In the genomic region with DNA sequence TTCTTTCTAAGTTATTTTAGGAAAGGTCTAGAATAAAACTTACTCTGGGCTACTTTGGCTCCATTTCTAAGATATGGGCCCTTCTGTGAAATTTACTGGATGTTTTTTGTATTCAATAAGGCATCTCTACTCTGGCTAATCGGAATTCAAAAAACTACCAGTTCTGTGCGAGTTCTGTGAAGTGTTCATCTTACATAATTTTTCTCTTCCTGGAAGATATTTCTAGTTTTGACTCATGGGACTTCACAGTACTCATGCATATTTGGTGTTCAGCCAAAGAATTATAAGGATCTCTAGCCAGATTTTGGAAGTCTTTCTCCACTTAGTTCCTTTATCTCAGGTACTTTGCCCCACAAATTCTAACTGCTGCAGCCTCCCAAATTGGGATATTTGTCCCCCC, we compare ENCODE assay signal across 10 cellular contexts. TPM values are rescaled to one million over a fixed set of nuclear protein-coding genes. Genes with fewer than 3 reads are reported as not detected.
DNase-seq lines count a peak whose midpoint lies in the region; ATAC-seq and TF ChIP-seq lines count a peak whose summit lies in the region.
"Had no signal": no experiment of that assay in that cellular context is flagged by ENCODE, and none has a peak within 500 bp of the region (broad histone marks: within the 10 kb centered on the region; RNA-seq: fewer than 3 reads in every experiment).

No MANE protein-coding gene starts in this region.

- peaks cover 42% of the 10 kb centered on the region for H3K4me1 Mint-ChIP-seq in chondrocyte (ENCODE audit: low read depth)

- intact Hi-C loops in IMR-90 (cut with micrococcal nuclease): no loop called here

- H3K4me3 Mint-ChIP-seq in chondrocyte (ENCODE audit: unreplicated experiment): no peak overlapping the region

- DNase-seq in EL (peak; percentile 64), IMR-90 (peak; percentile 72), chondrocyte (ENCODE audit: low spot score) (no peak), NCI-H146 (lab: John Stamatoyannopoulos, UW) (no peak), iPS-NIHi11 (ENCODE audit: low spot score) (no peak), NCI-H1436 (lab: John Stamatoyannopoulos, UW) (no peak)
- DNase-seq: activated CD4-positive, alpha-beta T cell treated with anti-CD3 and anti-CD28 coated beads for 4 hours had no signal

- no peak overlapping the region for H2AFZ ChIP-seq in IMR-90 (replicated peaks; ENCODE audit: low read length, poor library complexity)
- H2AFZ ChIP-seq: hepatocyte had no signal

- no peak overlapping the region for H2BK20ac ChIP-seq in IMR-90 (ENCODE audit: low read depth, low read length)

- no peak overlapping the region for H3K56ac ChIP-seq in IMR-90 (ENCODE audit: extremely low read depth, insufficient read depth, low read length)

- H3K36me3 Mint-ChIP-seq in chondrocyte (ENCODE audit: low read depth): no peaks in the 10 kb centered on the region

- TF ChIP-seq CTCF in IMR-90 (conservative IDR thresholded peaks at IDR 0.05; ENCODE audit: low read depth, low read length) (no peak), chondrocyte (IDR thresholded peaks at IDR 0.05) (no peak)

- H3K4me1 ChIP-seq in IMR-90 (ENCODE audit: control insufficient read depth, insufficient read depth, low read length) (no peaks in the 10 kb centered on the region), rectal smooth muscle tissue (ENCODE audit: control insufficient read depth, insufficient read depth, low read length) (peaks cover 21% of the 10 kb centered on the region)

- no peak overlapping the region for H3K23ac ChIP-seq in IMR-90 (ENCODE audit: low read depth, low read length)

- peak overlapping the region; percentile 16; the same call in 1 of the 2 replicates for H3K18ac ChIP-seq in IMR-90 (ENCODE audit: low read depth, low read length)

- in situ Hi-C loops in IMR-90 (cut with MboI; ENCODE audit: low sequenced_read_pairs): no loop called here

- POLR2A ChIA-PET in IMR-90 (lab: Charles Lee; ENCODE audit: unreplicated experiment): no interaction called here

- H3K27me3 ChIP-seq in IMR-90 (ENCODE audit: control insufficient read depth, insufficient read depth, low read length) (no peaks in the 10 kb centered on the region), rectal smooth muscle tissue (ENCODE audit: control insufficient read depth, insufficient read depth, low read length) (no peaks in the 10 kb centered on the region)
- H3K27me3 ChIP-seq: hepatocyte had no signal

- peak; percentile 55 for ATAC-seq in IMR-90 (ENCODE audit: low read depth)
- no peak for ATAC-seq in HG02840 (IDR thresholded peaks at IDR 0.05; ENCODE audit: low FRiP score, unreplicated experiment)

- no peak overlapping the region for H2AK5ac ChIP-seq in IMR-90 (ENCODE audit: low read depth, low read length)

- no peak overlapping the region for H3K14ac ChIP-seq in IMR-90 (replicated peaks; ENCODE audit: low read depth, low read length)

- no peak for TF ChIP-seq POLR2A in IMR-90 (IDR thresholded peaks at IDR 0.05; ENCODE audit: low read depth, low read length)

- WGBS in IMR-90 (ENCODE audit: extremely low coverage in 2 of 2, insufficient read length in 1 of 2), 2 experiments: no CpG with 5 or more reads among the region's 2 CpGs

- dilution Hi-C loops in IMR-90 (cut with HindIII; ENCODE audit: low sequenced_read_pairs, unreplicated experiment): no loop called here

- BruUV-seq in IMR-90 (replicated peaks; lab: Mats Ljungman, UMichigan): no TSS peak

- H3K9me1 ChIP-seq in IMR-90 (ENCODE audit: insufficient read depth, low read length): no peaks in the 10 kb centered on the region

- H3K4me3 ChIP-seq in IMR-90 (ENCODE audit: insufficient read depth, low read depth, low read length): no peak overlapping the region
- H3K4me3 ChIP-seq in rectal smooth muscle tissue (ENCODE audit: low read length): no peak overlapping the region
- H3K4me3 ChIP-seq: hepatocyte had no signal

- H3K9me3 Mint-ChIP-seq in chondrocyte (ENCODE audit: low read depth): no peaks in the 10 kb centered on the region

- H2BK15ac ChIP-seq in IMR-90 (ENCODE audit: low read depth, low read length): no peak overlapping the region

- H2AK9ac ChIP-seq in IMR-90 (replicated peaks; ENCODE audit: low read depth, low read length, poor library complexity): no peak overlapping the region

- H3K9ac ChIP-seq in IMR-90 (ENCODE audit: low read depth, low read length) (no peak overlapping the region), rectal smooth muscle tissue (ENCODE audit: low read length) (no peak overlapping the region)

- no peak overlapping the region for H2BK120ac ChIP-seq in IMR-90 (ENCODE audit: low read depth, low read length)

- no peaks in the 10 kb centered on the region for H3K9me3 ChIP-seq in IMR-90 (ENCODE audit: control insufficient read depth, insufficient read depth, low read length)

- no peak overlapping the region for H4K8ac ChIP-seq in IMR-90 (ENCODE audit: low read depth in 2 of 2, low read length in 2 of 2)

- no peak overlapping the region for H4K5ac ChIP-seq in IMR-90 (ENCODE audit: low read depth, low read length)

- H4K20me1 ChIP-seq in IMR-90 (ENCODE audit: insufficient read depth, low read length): no peaks in the 10 kb centered on the region

- H3K36me3 ChIP-seq in IMR-90 (ENCODE audit: control insufficient read depth, insufficient read depth, low read length) (no peaks in the 10 kb centered on the region), rectal smooth muscle tissue (ENCODE audit: control insufficient read depth, insufficient read depth, low read length) (no peaks in the 10 kb centered on the region)

- no peak overlapping the region for H3K27ac ChIP-seq in IMR-90 (ENCODE audit: insufficient read depth, low read length)
- peak overlapping the region; percentile 71 for H3K27ac ChIP-seq in rectal smooth muscle tissue (ENCODE audit: low read depth, low read length)
- H3K27ac ChIP-seq: hepatocyte had no signal

- H3K79me1 ChIP-seq in IMR-90 (ENCODE audit: low read depth in 1 of 2, low read length in 2 of 2): no peaks in the 10 kb centered on the region

- H3K4ac ChIP-seq in IMR-90 (ENCODE audit: low read depth, low read length): no peak overlapping the region

- H3K27me3 Mint-ChIP-seq in chondrocyte (ENCODE audit: low read depth): no peaks in the 10 kb centered on the region

- H2BK5ac ChIP-seq in IMR-90 (ENCODE audit: low read depth, low read length, poor library complexity, severe bottlenecking): no peak overlapping the region

- CTCF ChIA-PET in IMR-90 (lab: Yijun Ruan, JAX): no interaction called here

- H3K27ac Mint-ChIP-seq in chondrocyte (ENCODE audit: unreplicated experiment): peak overlapping the region; percentile 68

- H4K91ac ChIP-seq in IMR-90 (ENCODE audit: insufficient read depth, low read depth, low read length): no peak overlapping the region

- no peak for TF ChIP-seq RAD21 in IMR-90 (IDR thresholded peaks at IDR 0.05; ENCODE audit: low read length)

- H3K4me2 ChIP-seq in IMR-90 (ENCODE audit: low read depth, low read length): no peak overlapping the region
- H3K4me2 ChIP-seq: hepatocyte had no signal

TF ChIP-seq in IMR-90, 13 proteins besides CTCF, POLR2A, EP300 and RAD21:
- TF ChIP-seq MAFK (IDR thresholded peaks at IDR 0.05; ENCODE audit: low read depth, low read length) (no peak), RCOR1 (IDR thresholded peaks at IDR 0.05; ENCODE audit: insufficient replicate concordance, low read length) (no peak), CEBPB (IDR thresholded peaks at IDR 0.05; ENCODE audit: low read depth, low read length) (no peak), RFX5 (IDR thresholded peaks at IDR 0.05; ENCODE audit: low read depth, low read length) (no peak), SMC3 (IDR thresholded peaks at IDR 0.05; ENCODE audit: low read depth, low read length) (no peak), BHLHE40 (IDR thresholded peaks at IDR 0.05; ENCODE audit: low read depth, low read length) (no peak)
- TF ChIP-seq, protein P1, sequence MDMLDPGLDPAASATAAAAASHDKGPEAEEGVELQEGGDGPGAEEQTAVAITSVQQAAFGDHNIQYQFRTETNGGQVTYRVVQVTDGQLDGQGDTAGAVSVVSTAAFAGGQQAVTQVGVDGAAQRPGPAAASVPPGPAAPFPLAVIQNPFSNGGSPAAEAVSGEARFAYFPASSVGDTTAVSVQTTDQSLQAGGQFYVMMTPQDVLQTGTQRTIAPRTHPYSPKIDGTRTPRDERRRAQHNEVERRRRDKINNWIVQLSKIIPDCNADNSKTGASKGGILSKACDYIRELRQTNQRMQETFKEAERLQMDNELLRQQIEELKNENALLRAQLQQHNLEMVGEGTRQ (IDR thresholded peaks at IDR 0.05; ENCODE audit: low read depth, low read length): no peak

RNA-seq across cellular contexts. Expression of a gene that starts 46.4 kb away (rescaled TPM):
- total RNA-seq in IMR-90 (2012; rRNA removed) (515 and 664 TPM in 2 replicates), chondrocyte (164 to 177 TPM (median 166 TPM) in 3 replicates)
- polyA plus RNA-seq in IMR-90 (2012; rRNA removed): 127 and 129 TPM in 2 replicates
- polyA plus RNA-seq in IMR-90 (2012; cell fraction: cytosol; rRNA removed): 41.6 and 47.4 TPM in 2 replicates
- 48.0 and 82.1 TPM in 2 replicates for polyA plus RNA-seq in IMR-90 (2012; cell fraction: nucleus; rRNA removed; ENCODE audit: low replicate concordance)

Comparison
In these comparisons a context has a peak if more than half of its experiments do, and no peak if none do; other contexts are left out.
1. DNase-seq: peak in EL (single experiment) and IMR-90 (single experiment); none in chondrocyte (single experiment), NCI-H146 (single experiment), iPS-NIHi11 (single experiment) and NCI-H1436 (single experiment).